11 cellular contexts compared by ENCODE assay signal in the genomic region with DNA sequence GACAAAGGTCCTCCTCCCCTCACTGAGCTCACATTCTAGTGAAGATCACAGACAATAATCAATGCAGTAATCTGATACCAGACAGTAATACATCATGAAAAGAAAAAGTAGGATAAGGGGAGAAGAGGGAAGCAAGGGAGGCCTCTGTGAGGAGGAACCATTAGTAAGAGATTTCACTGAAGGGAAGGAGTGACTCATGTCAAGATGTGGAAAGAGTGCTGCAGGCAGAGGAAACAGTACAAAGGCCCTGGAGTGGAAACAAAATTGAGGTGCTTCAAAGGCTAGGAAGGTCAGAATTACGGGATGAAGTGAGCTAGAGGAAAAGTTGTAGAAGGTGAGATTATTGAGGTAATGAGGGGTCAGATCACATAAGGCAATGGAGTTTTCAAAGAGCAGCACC. TPM values are rescaled to one million over a fixed set of nuclear protein-coding genes. Genes with fewer than 3 reads are reported as not detected.
DNase-seq lines count a peak whose midpoint lies in the region; ATAC-seq and TF ChIP-seq lines count a peak whose summit lies in the region.
"Had no signal": no experiment of that assay in that cellular context is flagged by ENCODE, and none has a peak within 500 bp of the region (broad histone marks: within the 10 kb centered on the region; RNA-seq: fewer than 3 reads in every experiment).

No MANE protein-coding gene starts in this region.

- H3K27me3 Mint-ChIP-seq in activated CD8-positive, alpha-beta memory T cell treated with anti-CD3 and anti-CD28 coated beads, Interleukin-2, amount 10 ng/mL, durations not matched to agents 7 days and 5 days: no peaks in the 10 kb centered on the region

- H3K27me3 ChIP-seq in smooth muscle cell (ENCODE audit: low read depth) (no peaks in the 10 kb centered on the region), ovary (no peaks in the 10 kb centered on the region)

- H3K9ac ChIP-seq in smooth muscle cell (ENCODE audit: low read depth): no peak overlapping the region

- no peak for TF ChIP-seq EP300 in ovary (IDR thresholded peaks at IDR 0.05)

- H3K4me3 Mint-ChIP-seq in activated CD8-positive, alpha-beta memory T cell treated with anti-CD3 and anti-CD28 coated beads, Interleukin-2, amount 10 ng/mL, durations not matched to agents 7 days and 5 days: peak overlapping the region; percentile 52

- H2AFZ ChIP-seq in smooth muscle cell (ENCODE audit: low read depth): peak overlapping the region; percentile 25

- peak overlapping the region; percentile 97 for H3K27ac Mint-ChIP-seq in activated CD8-positive, alpha-beta memory T cell treated with anti-CD3 and anti-CD28 coated beads, Interleukin-2, amount 10 ng/mL, durations not matched to agents 7 days and 5 days

- TF ChIP-seq POLR2A in ovary (IDR thresholded peaks at IDR 0.05): no peak

- no peak overlapping the region for H3K27ac ChIP-seq in smooth muscle cell (ENCODE audit: low read depth)
- no peak overlapping the region for H3K27ac ChIP-seq in ovary
- H3K27ac ChIP-seq: psoas muscle had no signal

- H4K20me1 ChIP-seq in smooth muscle cell (ENCODE audit: low read depth): no peaks in the 10 kb centered on the region

- TF ChIP-seq CTCF in smooth muscle cell (IDR thresholded peaks at IDR 0.05; ENCODE audit: borderline replicate concordance, insufficient read depth, poor library complexity, severe bottlenecking) (no peak), ovary (IDR thresholded peaks at IDR 0.05) (no peak)

- H3K4me1 Mint-ChIP-seq in activated CD8-positive, alpha-beta memory T cell treated with anti-CD3 and anti-CD28 coated beads, Interleukin-2, amount 10 ng/mL, durations not matched to agents 7 days and 5 days: peaks cover 64% of the 10 kb centered on the region

- H3K9me3 Mint-ChIP-seq in activated CD8-positive, alpha-beta memory T cell treated with anti-CD3 and anti-CD28 coated beads, Interleukin-2, amount 10 ng/mL, durations not matched to agents 7 days and 5 days (ENCODE audit: low read depth): no peaks in the 10 kb centered on the region

- H3K79me2 ChIP-seq in smooth muscle cell (ENCODE audit: low read depth): no peaks in the 10 kb centered on the region

- 54% methylated on average over 1 of the region's 1 CpG for WGBS in smooth muscle cell (ENCODE audit: low lambda C conversion rate)
- 74 to 86% (median 80%) methylated on average over 1 of the region's 1 CpG for WGBS in ovary, 3 donors

- intact Hi-C loops in ovary (cut with DNase I): no loop called here

- H3K4me1 ChIP-seq in smooth muscle cell (ENCODE audit: low read depth): no peaks in the 10 kb centered on the region
- no peaks in the 10 kb centered on the region for H3K4me1 ChIP-seq in ovary (ENCODE audit: insufficient read depth)
- H3K4me1 ChIP-seq: BE2C, psoas muscle had no signal

- peaks cover 58% of the 10 kb centered on the region for H3K36me3 Mint-ChIP-seq in activated CD8-positive, alpha-beta memory T cell treated with anti-CD3 and anti-CD28 coated beads, Interleukin-2, amount 10 ng/mL, durations not matched to agents 7 days and 5 days

- H3F3A ChIP-seq in smooth muscle cell (ENCODE audit: low read depth): no peaks in the 10 kb centered on the region

- H3K4me3 ChIP-seq in smooth muscle cell: no peak overlapping the region
- no peak overlapping the region for H3K4me3 ChIP-seq in ovary
- H3K4me3 ChIP-seq: psoas muscle had no signal

- peak; percentile 51 for DNase-seq in activated CD8-positive, alpha-beta memory T cell treated with anti-CD3 and anti-CD28 coated beads, Interleukin-2, amount 10 ng/mL, durations not matched to agents 7 days and 5 days
- no peak for DNase-seq in activated CD8-positive, alpha-beta memory T cell treated with anti-CD3 and anti-CD28 coated beads, Interleukin-2, amount 50 U/mL, for 4 hours
- peak; percentile 53 for DNase-seq in RPMI7951 (ENCODE audit: low read depth)
- DNase-seq in smooth muscle cell (lab: John Stamatoyannopoulos, UW; ENCODE audit: unreplicated experiment): no peak
- DNase-seq in DMS114 treated with DMSO at 0.1 percent for 48 hours (lab: John Stamatoyannopoulos, UW; ENCODE audit: unreplicated experiment): no peak
- DNase-seq in ovary: no peak
- no peak for DNase-seq in epidermal melanocyte (ENCODE audit: insufficient read length, low spot score)
- DNase-seq: BE2C, NCI-H774, psoas muscle had no signal

- H3K9me3 ChIP-seq in smooth muscle cell (replicated peaks; ENCODE audit: low read depth) (no peaks in the 10 kb centered on the region), ovary (no peaks in the 10 kb centered on the region)
- H3K9me3 ChIP-seq: BE2C, psoas muscle had no signal

- peak; percentile 68 for ATAC-seq in activated CD8-positive, alpha-beta memory T cell treated with anti-CD3 and anti-CD28 coated beads, Interleukin-2, amount 10 ng/mL, durations not matched to agents 7 days and 5 days
- peak; percentile 79 for ATAC-seq in esophagus mucosa

- no peaks in the 10 kb centered on the region for H3K36me3 ChIP-seq in smooth muscle cell (ENCODE audit: low read depth)
- no peaks in the 10 kb centered on the region for H3K36me3 ChIP-seq in ovary
- H3K36me3 ChIP-seq: BE2C had no signal

- CTCF ChIA-PET in activated CD8-positive, alpha-beta memory T cell treated with anti-CD3 and anti-CD28 coated beads, Interleukin-2, amount 10 ng/mL, durations not matched to agents 7 days and 5 days (lab: Charles Lee): interaction anchor here (0.8 to 3.2 kb wide), 8 partner anchors 10 to 95 kb away, joined by 3 to 9 read pairs (median 4); a partner anchor contains a TSS

- H3K4me2 ChIP-seq in smooth muscle cell: no peak overlapping the region

RNA-seq across cellular contexts. Expression of a gene that starts 38.1 kb away (rescaled TPM):
- 10 to 100 TPM; 20.6 to 25.3 TPM for total RNA-seq in activated CD8-positive, alpha-beta memory T cell treated with anti-CD3 and anti-CD28 coated beads, Interleukin-2, amount 10 ng/mL, durations not matched to agents 7 days and 5 days
- total RNA-seq in RPMI7951 (2014; rRNA removed; shearing (Covaris generic)): 57.4 and 58.9 TPM in 2 replicates
- total RNA-seq in esophagus mucosa (36.8 TPM), smooth muscle cell (95.2 and 112 TPM in 2 replicates), ovary (10 to 100 TPM; 36.5 to 52.4 (median 43.7) TPM)
- polyA plus RNA-seq in smooth muscle cell (58.3 and 68.9 TPM in 2 replicates), ovary (10 to 100 TPM; 47.7 to 53.4 TPM)

RNA-seq across cellular contexts. Expression of a gene that starts 39.5 kb away (rescaled TPM):
- total RNA-seq in activated CD8-positive, alpha-beta memory T cell treated with anti-CD3 and anti-CD28 coated beads, Interleukin-2, amount 10 ng/mL, durations not matched to agents 7 days and 5 days: 10 to 100 TPM; 24.6 to 25.3 TPM
- total RNA-seq in RPMI7951 (2014; rRNA removed; shearing (Covaris generic)): not detected in 2 replicates
- 54.7 TPM for total RNA-seq in esophagus mucosa
- total RNA-seq in smooth muscle cell: 7.9 and 9.8 TPM in 2 replicates
- 1.0 and 4.8 TPM in 2 replicates for polyA plus RNA-seq in smooth muscle cell
- 1 to 10 TPM in 2 of 7 donors, under 1 TPM in 5; 0.40 to 4.1 (median 0.65) TPM for total RNA-seq in ovary
- 1 to 10 TPM in 1 of 2 donors, under 1 TPM in 1; 0.34 to 1.6 TPM for polyA plus RNA-seq in ovary

Comparison
In these comparisons a context has a peak if more than half of its experiments do, and no peak if none do; other contexts are left out.
1. DNase-seq: peak in activated CD8-positive, alpha-beta memory T cell treated with anti-CD3 and anti-CD28 coated beads, Interleukin-2, amount 10 ng/mL, durations not matched to agents 7 days and 5 days (single experiment) and RPMI7951 (single experiment); none in activated CD8-positive, alpha-beta memory T cell treated with anti-CD3 and anti-CD28 coated beads, Interleukin-2, amount 50 U/mL, for 4 hours (single experiment), smooth muscle cell (single experiment), DMS114 treated with DMSO at 0.1 percent for 48 hours (single experiment), ovary (0 of 5) and epidermal melanocyte (single experiment).